Comparison of ENCODE assay signal across 24 cellular contexts in genomic region chr6:13066050-13066449, GRCh38.
"Had no signal": no experiment of that assay in that cellular context is flagged by ENCODE, and none has a peak within 500 bp of the region (broad histone marks: within the 10 kb centered on the region; RNA-seq: fewer than 3 reads in every experiment).

No MANE protein-coding gene starts in this region.

- H3K36me3 ChIP-seq: gastroesophageal sphincter, heart right ventricle, ovary, right lobe of liver, suprapubic skin, vagina had no signal

- H3K4me2 ChIP-seq: smooth muscle cell had no signal

- H3K27ac ChIP-seq: dorsolateral prefrontal cortex, foreskin keratinocyte, gastroesophageal sphincter, ovary, psoas muscle, right lobe of liver, suprapubic skin, vagina had no signal

- H3K27me3 ChIP-seq: dorsolateral prefrontal cortex, foreskin keratinocyte, gastroesophageal sphincter, heart right ventricle, ovary, right lobe of liver, suprapubic skin, vagina had no signal

- H3K4me1 ChIP-seq: foreskin keratinocyte, gastroesophageal sphincter, psoas muscle, right lobe of liver, suprapubic skin, vagina had no signal

- DNase-seq: dorsolateral prefrontal cortex; effector CD4-positive, alpha-beta T cell; foreskin keratinocyte; heart right ventricle; hippocampal formation; left colon; natural killer cell; occipital lobe; ovary; posterior cingulate gyrus; psoas muscle; right lobe of liver; stimulated activated CD4-positive, alpha-beta T cell treated with anti-CD3 and anti-CD28 coated beads, Interleukin-12 subunit alpha, Interleukin-12 subunit beta, amount 100 ng/mL, for 4 hours; stimulated activated CD4-positive, alpha-beta T cell treated with anti-CD3 and anti-CD28 coated beads, Interleukin-1b, Interleukin-23, amount 100 ng/mL, for 48 hours; stimulated activated CD4-positive, alpha-beta T cell treated with anti-CD3 and anti-CD28 coated beads, Interleukin-4, amount 100 ng/mL, for 1 hour; stimulated activated CD8-positive, alpha-beta memory T cell treated with anti-CD3 and anti-CD28 coated beads, Interleukin-4, amount 100 ng/mL, for 48 hours; stimulated activated naive CD4-positive, alpha-beta T cell; stimulated activated naive CD8-positive, alpha-beta T cell treated with anti-CD3 and anti-CD28 coated beads, Interleukin-15, amount 100 ng/mL, for 72 hours; trophoblast cell had no signal

- ATAC-seq: foreskin keratinocyte; gastroesophageal sphincter; left colon; natural killer cell; psoas muscle; right lobe of liver; stimulated activated naive CD8-positive, alpha-beta T cell treated with anti-CD3 and anti-CD28 coated beads, Interleukin-15, amount 100 ng/mL, for 72 hours had no signal

- H3K4me3 ChIP-seq: dorsolateral prefrontal cortex, gastroesophageal sphincter, heart right ventricle, lung, ovary, psoas muscle, right lobe of liver, smooth muscle cell, suprapubic skin, vagina had no signal

- H3K9me3 ChIP-seq: gastroesophageal sphincter, heart right ventricle, ovary, psoas muscle, right lobe of liver, suprapubic skin, vagina had no signal
